ENCODE assay signal across 29 cellular contexts in genomic region chr7:7369134-7369533, GRCh38.
"Had no signal": no experiment of that assay in that cellular context is flagged by ENCODE, and none has a peak within 500 bp of the region (broad histone marks: within the 10 kb centered on the region; RNA-seq: fewer than 3 reads in every experiment).

No MANE protein-coding gene starts in this region.

- ATAC-seq: activated naive CD8-positive, alpha-beta T cell treated with anti-CD3 and anti-CD28 coated beads, Interleukin-2, amount 50 U/mL, for 24 hours; gastroesophageal sphincter; left cardiac atrium; left ventricle myocardium superior; right lobe of liver; stimulated activated memory B cell treated with anti-CD40 and anti-IgM and Interleukin-4, amounts not matched to agents 10 μg/mL and 1 μg/mL and 100 μg/mL, for 72 hours had no signal

- H3K27ac ChIP-seq: esophagus squamous epithelium, gastroesophageal sphincter, hepatocyte, ovary, right lobe of liver, skin epidermis, suprapubic skin, tibial artery had no signal

- H3K4me3 Mint-ChIP-seq: activated naive CD4-positive, alpha-beta T cell treated with anti-CD3 and anti-CD28 coated beads, Interleukin-2, amount 50 U/mL, for 24 hours; activated naive CD8-positive, alpha-beta T cell treated with anti-CD3 and anti-CD28 coated beads, Interleukin-2, amount 50 U/mL, for 24 hours; dendritic cell treated with granulocyte-macrophage colony-stimulating factor and Interleukin-4, amounts not matched to agents 40 ng/mL and 50 ng/mL, for 4 days; endodermal cell; nephron; stimulated activated memory B cell treated with anti-CD40 and anti-IgM and Interleukin-4, amounts not matched to agents 10 μg/mL and 1 μg/mL and 100 μg/mL, for 72 hours; T-helper 2 cell treated with Interferon-gamma antibody and Interleukin-4, amounts not matched to agents 5 μg/mL and 100 μg/mL, for 36 hours had no signal

- H3K4me1 ChIP-seq: gastroesophageal sphincter, right lobe of liver, suprapubic skin, tibial artery had no signal

- H3K27me3 ChIP-seq: esophagus squamous epithelium, gastroesophageal sphincter, hepatocyte, ovary, right lobe of liver, suprapubic skin, tibial artery had no signal

- H3K4me1 Mint-ChIP-seq: activated naive CD4-positive, alpha-beta T cell treated with anti-CD3 and anti-CD28 coated beads, Interleukin-2, amount 50 U/mL, for 24 hours; activated naive CD8-positive, alpha-beta T cell treated with anti-CD3 and anti-CD28 coated beads, Interleukin-2, amount 50 U/mL, for 24 hours; endodermal cell; nephron had no signal

- H3K9me3 Mint-ChIP-seq: activated naive CD4-positive, alpha-beta T cell treated with anti-CD3 and anti-CD28 coated beads, Interleukin-2, amount 50 U/mL, for 24 hours; activated naive CD8-positive, alpha-beta T cell treated with anti-CD3 and anti-CD28 coated beads, Interleukin-2, amount 50 U/mL, for 24 hours; dendritic cell treated with granulocyte-macrophage colony-stimulating factor and Interleukin-4, amounts not matched to agents 40 ng/mL and 50 ng/mL, for 4 days; T-helper 2 cell treated with Interferon-gamma antibody and Interleukin-4, amounts not matched to agents 5 μg/mL and 100 μg/mL, for 36 hours had no signal

- H3K27me3 Mint-ChIP-seq: activated naive CD4-positive, alpha-beta T cell treated with anti-CD3 and anti-CD28 coated beads, Interleukin-2, amount 50 U/mL, for 24 hours; activated naive CD8-positive, alpha-beta T cell treated with anti-CD3 and anti-CD28 coated beads, Interleukin-2, amount 50 U/mL, for 24 hours; dendritic cell treated with granulocyte-macrophage colony-stimulating factor and Interleukin-4, amounts not matched to agents 40 ng/mL and 50 ng/mL, for 4 days; progenitor cell of endocrine pancreas; stimulated activated memory B cell treated with anti-CD40 and anti-IgM and Interleukin-4, amounts not matched to agents 10 μg/mL and 1 μg/mL and 100 μg/mL, for 72 hours had no signal

- H3K27ac Mint-ChIP-seq: activated naive CD4-positive, alpha-beta T cell treated with anti-CD3 and anti-CD28 coated beads, Interleukin-2, amount 50 U/mL, for 24 hours; activated naive CD8-positive, alpha-beta T cell treated with anti-CD3 and anti-CD28 coated beads, Interleukin-2, amount 50 U/mL, for 24 hours; dendritic cell treated with granulocyte-macrophage colony-stimulating factor and Interleukin-4, amounts not matched to agents 40 ng/mL and 50 ng/mL, for 4 days; endodermal cell; nephron; progenitor cell of endocrine pancreas; stimulated activated memory B cell treated with anti-CD40 and anti-IgM and Interleukin-4, amounts not matched to agents 10 μg/mL and 1 μg/mL and 100 μg/mL, for 72 hours; T-helper 2 cell treated with Interferon-gamma antibody and Interleukin-4, amounts not matched to agents 5 μg/mL and 100 μg/mL, for 36 hours had no signal

- H3K36me3 Mint-ChIP-seq: activated naive CD4-positive, alpha-beta T cell treated with anti-CD3 and anti-CD28 coated beads, Interleukin-2, amount 50 U/mL, for 24 hours; stimulated activated memory B cell treated with anti-CD40 and anti-IgM and Interleukin-4, amounts not matched to agents 10 μg/mL and 1 μg/mL and 100 μg/mL, for 72 hours had no signal

- DNase-seq: activated CD4-positive, alpha-beta T cell treated with anti-CD3 and anti-CD28 coated beads for 4 hours; activated CD4-positive, alpha-beta T cell treated with anti-CD3 and anti-CD28 coated beads, Interleukin-2, amount 50 U/mL, for 48 hours; activated CD4-positive, CD25-positive, alpha-beta regulatory T cell; activated CD8-positive, alpha-beta memory T cell treated with anti-CD3 and anti-CD28 coated beads for 24 hours; activated naive CD8-positive, alpha-beta T cell treated with anti-CD3 and anti-CD28 coated beads, Interleukin-2, amount 50 U/mL, for 24 hours; activated T-cell treated with anti-CD3 and anti-CD28 coated beads, Interleukin-2, amount 50 U/mL, for 1 hour; amygdala; central memory CD4-positive, alpha-beta T cell; endodermal cell; esophagus squamous epithelium; islet precursor cell; left cardiac atrium; left ventricle myocardium superior; ovary; right lobe of liver; stimulated activated CD4-positive, alpha-beta T cell treated with anti-CD3 and anti-CD28 coated beads, Interleukin-12 subunit alpha, Interleukin-12 subunit beta, amount 100 ng/mL, for 4 hours; stimulated activated CD4-positive, alpha-beta T cell treated with anti-CD3 and anti-CD28 coated beads, Interleukin-4, amount 100 ng/mL, for 24 hours; T-helper 1 cell; tibial artery had no signal
